1 cellular context compared by ENCODE assay signal in genomic region chr17:28811594-28812135, GRCh38.
TF ChIP-seq lines count a peak whose summit lies in the region.

No MANE protein-coding gene starts in this region.

TF ChIP-seq in K562, 482 proteins besides CTCF, POLR2A, EP300 and RAD21 (continued from another document and continues in another):
- TF ChIP-seq ZNF644 (tag; IDR thresholded peaks at IDR 0.05; ENCODE audit: low read depth) (no peak), LARP7 (IDR thresholded peaks at IDR 0.05) (0 out of 2 replicates have a peak, but pooled peaks have one; percentile 9), DEAF1 (CRISPR knock-in tag; IDR thresholded peaks at IDR 0.05) (no peak), MAFK (IDR thresholded peaks at IDR 0.05; ENCODE audit: low read length) (0 out of 2 replicates have a peak, but pooled peaks have one; percentile 6), CBFB (CRISPR knock-in tag; IDR thresholded peaks at IDR 0.05) (no peak), CC2D1A (IDR thresholded peaks at IDR 0.05) (no peak), MITF (IDR thresholded peaks at IDR 0.05) (no peak), ZNF24 (IDR thresholded peaks at IDR 0.05) (no peak), SMARCC2 (IDR thresholded peaks at IDR 0.05; ENCODE audit: low read depth) (0 out of 2 replicates have a peak, but pooled peaks have one; percentile 34), NCOA4 (IDR thresholded peaks at IDR 0.05; ENCODE audit: partially characterized antibody) (no peak), CREB3 (tag; conservative IDR thresholded peaks at IDR 0.05; ENCODE audit: low read depth) (no peak), HMGN3 (IDR thresholded peaks at IDR 0.05; ENCODE audit: borderline replicate concordance, extremely low read depth, insufficient read length, low read depth, low read length) (no peak), L3MBTL2 (IDR thresholded peaks at IDR 0.05) (no peak), ZBTB34 (CRISPR knock-in tag; IDR thresholded peaks at IDR 0.05) (no peak), SMARCE1 (IDR thresholded peaks at IDR 0.05) (peak; percentile 44; the same call in 1 of the 2 replicates), MAFF (IDR thresholded peaks at IDR 0.05; ENCODE audit: low read length) (no peak), ZBTB11 (CRISPR knock-in tag; IDR thresholded peaks at IDR 0.05) (no peak), MTA2 (IDR thresholded peaks at IDR 0.05; ENCODE audit: low read depth) (no peak), DPF2 (IDR thresholded peaks at IDR 0.05) (peak; percentile 76), RBM17 (IDR thresholded peaks at IDR 0.05; ENCODE audit: borderline replicate concordance, low read depth, low read length) (no peak), MCM5 (IDR thresholded peaks at IDR 0.05; ENCODE audit: low read depth) (no peak), SOX6 (IDR thresholded peaks at IDR 0.05) (peak; percentile 31; the same call in 1 of the 2 replicates), POLR3G (IDR thresholded peaks at IDR 0.05; ENCODE audit: extremely low read depth, insufficient read length, insufficient replicate concordance) (no peak), WHSC1 (IDR thresholded peaks at IDR 0.05; ENCODE audit: low read length) (no peak), GTF2A2 (tag; IDR thresholded peaks at IDR 0.05) (no peak), ARID1B (IDR thresholded peaks at IDR 0.05) (peak; percentile 61; the same call in 1 of the 2 replicates), BCL6 (CRISPR knock-in tag; IDR thresholded peaks at IDR 0.05) (no peak), ZBTB2 (IDR thresholded peaks at IDR 0.05) (peak; percentile 60; the same call in 1 of the 2 replicates), ZNF780A (CRISPR knock-in tag; IDR thresholded peaks at IDR 0.05) (no peak), ELF1 (tag; IDR thresholded peaks at IDR 0.05) (peak; percentile 57; the same call in 1 of the 2 replicates), CHD7 (IDR thresholded peaks at IDR 0.05; ENCODE audit: low read depth, low read length) (no peak), MCM2 (IDR thresholded peaks at IDR 0.05; ENCODE audit: low read depth) (no peak), HDGF (IDR thresholded peaks at IDR 0.05) (no peak), ZNF561 (CRISPR knock-in tag; conservative IDR thresholded peaks at IDR 0.05) (no peak), SMARCB1 (IDR thresholded peaks at IDR 0.05; ENCODE audit: insufficient read length, low read depth) (no peak), KLF16 (IDR thresholded peaks at IDR 0.05) (no peak), DIDO1 (tag; IDR thresholded peaks at IDR 0.05; ENCODE audit: low read depth) (no peak), CGGBP1 (CRISPR knock-in tag; IDR thresholded peaks at IDR 0.05) (0 out of 2 replicates have a peak, but pooled peaks have one; percentile 57), ARNT (IDR thresholded peaks at IDR 0.05) (0 out of 4 replicates have a peak, but pooled peaks of 1 of the 2 experiments have one; percentile 44)
